ENCODE assay signal across 8 cellular contexts in genomic region chr2:231057590-231057989, GRCh38. TPM values are rescaled to one million over a fixed set of nuclear protein-coding genes. Genes with fewer than 3 reads are reported as not detected.
DNase-seq lines count a peak whose midpoint lies in the region; ATAC-seq, FAIRE-seq and TF ChIP-seq lines count a peak whose summit lies in the region.

No MANE protein-coding gene starts in this region.

- TF ChIP-seq CTCF in fibroblast of lung (conservative IDR thresholded peaks at IDR 0.05 in 1 of 2, IDR thresholded peaks at IDR 0.05 in 1 of 2; ENCODE audit: low read depth in 1 of 2, low read length in 2 of 2) (no peak), sigmoid colon (IDR thresholded peaks at IDR 0.05) (no peak)

- no peaks in the 10 kb centered on the region for H4K20me1 ChIP-seq in fibroblast of lung (ENCODE audit: control insufficient read depth, extremely low read depth, insufficient read depth, low read length)

- peak overlapping the region; percentile 98 for H3K27ac ChIP-seq in SJCRH30
- peak overlapping the region; percentile 93 for H3K27ac ChIP-seq in fibroblast of lung (ENCODE audit: insufficient read depth, low read length)
- peak overlapping the region; percentile 89 to 93 (median 90) for H3K27ac ChIP-seq in sigmoid colon

- H3K27me3 ChIP-seq in SJCRH30 (no peaks in the 10 kb centered on the region), fibroblast of lung (ENCODE audit: control insufficient read depth, insufficient read depth, low read length) (no peaks in the 10 kb centered on the region), sigmoid colon (no peaks in the 10 kb centered on the region)

- peaks cover 53% of the 10 kb centered on the region for H3K79me2 ChIP-seq in fibroblast of lung (ENCODE audit: control insufficient read depth, insufficient read depth, low read length)

- H3K4me1 ChIP-seq in SJCRH30 (peaks cover 9% of the 10 kb centered on the region), fibroblast of lung (ENCODE audit: control insufficient read depth, extremely low read depth, insufficient read depth, low read length) (peaks cover 2% of the 10 kb centered on the region), sigmoid colon (peaks cover 0 to 49% (median 35%) of the 10 kb centered on the region in 4 donors)

- ATAC-seq in GM18511 (IDR thresholded peaks at IDR 0.05; ENCODE audit: unreplicated experiment), result no peak

- TF ChIP-seq EP300 in sigmoid colon (IDR thresholded peaks at IDR 0.05), result no peak

- intact Hi-C loops in sigmoid colon (cut with DNase I), result no loop called here

- no peaks in the 10 kb centered on the region for H3K9me3 ChIP-seq in SJCRH30 (replicated peaks)
- H3K9me3 ChIP-seq in fibroblast of lung (ENCODE audit: control insufficient read depth, insufficient read depth, low read depth, low read length), result no peaks in the 10 kb centered on the region
- H3K9me3 ChIP-seq in sigmoid colon, result no peaks in the 10 kb centered on the region

- FAIRE-seq in GM19239 (lab: Jason Lieb, UNC), result peak; percentile 71

- H3K4me3 ChIP-seq in SJCRH30, result peak overlapping the region; percentile 96
- peak overlapping the region; percentile 61 to 86 (median 76) for H3K4me3 ChIP-seq in fibroblast of lung (replicated peaks in 1 of 4; ENCODE audit: control extremely low read depth in 1 of 4, insufficient read depth in 1 of 4, low read depth in 3 of 4, low read length in 4 of 4)
- H3K4me3 ChIP-seq in sigmoid colon, result peak overlapping the region; percentile 90 to 96 (median 95)

- WGBS in sigmoid colon, 2 donors, result 2 to 9% methylated on average over 10 of the region's 10 CpGs

- peak overlapping the region; percentile 95 for H3K9ac ChIP-seq in fibroblast of lung (ENCODE audit: insufficient read depth, low read length)

- TF ChIP-seq POLR2A in sigmoid colon (IDR thresholded peaks at IDR 0.05), result no peak

- peak overlapping the region; percentile 87 for H3K4me2 ChIP-seq in fibroblast of lung (ENCODE audit: extremely low read depth, insufficient read depth, low read length)

- no peak overlapping the region for H2AFZ ChIP-seq in fibroblast of lung (ENCODE audit: low read length)

- peaks cover 22% of the 10 kb centered on the region for H3K36me3 ChIP-seq in SJCRH30
- peaks cover 1% of the 10 kb centered on the region for H3K36me3 ChIP-seq in fibroblast of lung (ENCODE audit: control insufficient read depth, insufficient read depth, low read length)
- H3K36me3 ChIP-seq in sigmoid colon, result peaks cover 0 to 16% (median 3%) of the 10 kb centered on the region in 4 donors

- DNase-seq in GM19239 (ENCODE audit: insufficient read length, low spot score) (no peak), SJCRH30 (no peak), fibroblast of lung (ENCODE audit: low read depth in 2 of 2) (peak; percentile 30 to 33), sigmoid colon (no peak), EL (no peak), NCI-H187 treated with DMSO at 0.1 percent for 48 hours (lab: John Stamatoyannopoulos, UW) (no peak)
- no peak for DNase-seq in activated CD4-positive, alpha-beta T cell treated with anti-CD3 and anti-CD28 coated beads for 4 hours

RNA-seq across cellular contexts. Expression of gene PSMD1, which starts 0.9 kb away (rescaled TPM):
- 167 and 170 TPM in 2 replicates for total RNA-seq in SJCRH30 (2014; rRNA removed; shearing (Covaris generic))
- total RNA-seq in fibroblast of lung (92.7 and 125 TPM in 2 replicates), sigmoid colon (10 to 100 TPM; 45.7 to 90.3 (median 58.4) TPM)
- polyA plus RNA-seq in fibroblast of lung (144 and 169 TPM in 2 replicates), sigmoid colon (10 to 100 TPM; 41.2 to 50.7 (median 41.4) TPM)
- polyA plus RNA-seq in fibroblast of lung (2012), result 107 and 140 TPM in 2 replicates
- 408 and 588 TPM in 2 replicates for polyA minus RNA-seq in fibroblast of lung (ENCODE audit: low replicate concordance)

RNA-seq across cellular contexts. Expression of gene C2orf72, which starts 20.3 kb away (rescaled TPM):
- total RNA-seq in SJCRH30 (2014; rRNA removed; shearing (Covaris generic)), result not detected in 2 replicates
- total RNA-seq in fibroblast of lung, result 0.33 TPM in 1 of 2 replicates, not detected in the other
- 0.09 and 1.9 TPM in 2 replicates for polyA plus RNA-seq in fibroblast of lung
- polyA plus RNA-seq in fibroblast of lung (2012), result 0.16 and 1.3 TPM in 2 replicates
- 3.0 TPM in 1 of 2 replicates, not detected in the other for polyA minus RNA-seq in fibroblast of lung (ENCODE audit: low replicate concordance)
- total RNA-seq in sigmoid colon, result 1 to 10 TPM in 1 of 4 donors, under 1 TPM in 1, not detected in 2; 0.36 to 2.2 TPM
- polyA plus RNA-seq in sigmoid colon, result 10 to 100 TPM; 18.5 to 20.4 (median 20.0) TPM

Comparison
In these comparisons a context has a peak if more than half of its experiments do, and no peak if none do; other contexts are left out.
1. DNase-seq: peak in fibroblast of lung (2 of 2); none in GM19239 (single experiment), SJCRH30 (0 of 2), sigmoid colon (single experiment), EL (single experiment), NCI-H187 treated with DMSO at 0.1 percent for 48 hours (single experiment) and activated CD4-positive, alpha-beta T cell treated with anti-CD3 and anti-CD28 coated beads for 4 hours (0 of 2).
2. Peak in every context shown above with its lines, with median percentiles within 50 percentile points of each other: H3K27ac ChIP-seq and H3K4me3 ChIP-seq.